In the genomic region with DNA sequence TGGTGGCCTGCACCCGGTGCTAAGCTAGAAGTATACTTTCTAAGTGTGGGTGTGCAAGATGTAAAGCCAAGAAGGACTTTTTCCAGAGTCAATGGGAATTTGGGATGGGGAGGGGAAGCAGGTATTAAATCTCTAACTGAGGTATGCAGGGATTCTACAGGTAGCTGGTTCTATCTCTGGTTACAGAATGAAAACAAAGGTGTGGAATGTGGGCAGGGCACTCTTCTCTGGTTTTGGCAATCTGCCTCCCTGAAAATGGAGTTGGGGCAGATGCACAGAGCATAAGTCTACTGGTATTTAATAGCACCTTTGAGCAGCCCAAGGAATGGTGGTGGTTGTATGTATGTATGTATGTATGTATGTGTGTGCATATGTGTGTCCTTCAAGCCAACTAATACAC, we compare ENCODE assay signal across 16 cellular contexts.
DNase-seq lines count a peak whose midpoint lies in the region; ATAC-seq and TF ChIP-seq lines count a peak whose summit lies in the region.
"Had no signal": no experiment of that assay in that cellular context is flagged by ENCODE, and none has a peak within 500 bp of the region (broad histone marks: within the 10 kb centered on the region; RNA-seq: fewer than 3 reads in every experiment).

No MANE protein-coding gene starts in this region.

- H3K9me3 ChIP-seq in HCT116 (ENCODE audit: control insufficient read depth in 1 of 2, insufficient read depth in 1 of 2, low read depth in 1 of 2, low read length in 2 of 2) (no peaks in the 10 kb centered on the region), PC-9 (ENCODE audit: insufficient read depth, low read depth) (no peaks in the 10 kb centered on the region; the same call in 1 of the 2 replicates)

- no peaks in the 10 kb centered on the region for H3K36me3 Mint-ChIP-seq in type B pancreatic cell

- no peaks in the 10 kb centered on the region for H4K20me1 ChIP-seq in HCT116 (ENCODE audit: insufficient read depth)
- H4K20me1 ChIP-seq in PC-9 (ENCODE audit: insufficient read depth), result no peaks in the 10 kb centered on the region
- H4K20me1 ChIP-seq: BLaER1 treated with 17β-estradiol and CSF1 and Interleukin-3, amounts not matched to agents 10 nM and 100 nM had no signal

- ATAC-seq in HCT116 (peak; percentile 32; the same call in 1 of the 2 replicates), foreskin keratinocyte (peak; percentile 76), HG03139 (IDR thresholded peaks at IDR 0.05; ENCODE audit: unreplicated experiment) (no peak), HG03571 (IDR thresholded peaks at IDR 0.05; ENCODE audit: unreplicated experiment) (no peak)
- ATAC-seq: Panc1, T-helper 17 cell had no signal

- H3K4me1 ChIP-seq in HCT116 (ENCODE audit: control insufficient read depth in 1 of 2, insufficient read depth in 2 of 2, low read length in 2 of 2) (peaks cover 0 to 7% of the 10 kb centered on the region in 2 experiments; a peak in 2 of 4 replicates), PC-9 (replicated peaks; ENCODE audit: insufficient read depth) (peaks cover 21% of the 10 kb centered on the region), foreskin keratinocyte (peaks cover 9% of the 10 kb centered on the region)

- BruUV-seq in HCT116 (replicated peaks; lab: Mats Ljungman, UMichigan), result no TSS peak
- BruUV-seq in PC-9 (replicated peaks; lab: Mats Ljungman, UMichigan), result no TSS peak

- no peak for TF ChIP-seq POLR2A in HCT116 (IDR thresholded peaks at IDR 0.05; ENCODE audit: borderline replicate concordance, extremely low read depth, insufficient read depth, insufficient read length)

- H3K27ac ChIP-seq in HCT116 (ENCODE audit: low read depth, low read length) (no peak overlapping the region), PC-9 (no peak overlapping the region), foreskin keratinocyte (no peak overlapping the region)
- H3K27ac ChIP-seq: BLaER1 treated with 17β-estradiol and CSF1 and Interleukin-3, amounts not matched to agents 10 nM and 100 nM had no signal

- DNase-seq in HCT116 (ENCODE audit: low read depth, low spot score) (no peak), PC-9 (peak; percentile 64 to 66), foreskin keratinocyte (peak; percentile 42 to 79), type B pancreatic cell (ENCODE audit: extremely low spot score, unreplicated experiment) (no peak), ecto neural progenitor cell (ENCODE audit: low spot score) (no peak)
- DNase-seq: DMS53, Karpas-422, NCI-H1105 treated with DMSO at 0.1 percent for 48 hours, NCI-H2029, NCI-H226, SHP77 treated with DMSO at 0.1 percent for 48 hours, T-helper 17 cell had no signal

- TF ChIP-seq CTCF in HCT116 (IDR thresholded peaks at IDR 0.05 in 2 of 3, conservative IDR thresholded peaks at IDR 0.05 in 1 of 3; ENCODE audit: borderline replicate concordance in 1 of 3, insufficient read depth in 1 of 3, low read depth in 2 of 3, low read length in 2 of 3) (no peak), PC-9 (conservative IDR thresholded peaks at IDR 0.05) (no peak), foreskin keratinocyte (conservative IDR thresholded peaks at IDR 0.05) (no peak), type B pancreatic cell (conservative IDR thresholded peaks at IDR 0.05) (no peak)

- no peak overlapping the region for H3K4me3 ChIP-seq in HCT116 (replicated peaks in 1 of 2; ENCODE audit: low read depth in 1 of 2, low read length in 2 of 2)
- no peak overlapping the region for H3K4me3 ChIP-seq in PC-9
- H3K4me3 ChIP-seq: BLaER1 treated with 17β-estradiol and CSF1 and Interleukin-3, amounts not matched to agents 10 nM and 100 nM had no signal

- H3K9ac ChIP-seq in HCT116 (ENCODE audit: low read length), result no peak overlapping the region
- H3K9ac ChIP-seq: BLaER1 treated with 17β-estradiol and CSF1 and Interleukin-3, amounts not matched to agents 10 nM and 100 nM had no signal

- peaks cover 3% of the 10 kb centered on the region for H3K9me3 Mint-ChIP-seq in type B pancreatic cell

- H3K36me3 ChIP-seq in HCT116 (ENCODE audit: control insufficient read depth in 1 of 2, insufficient read depth in 2 of 2, low read length in 2 of 2) (no peaks in the 10 kb centered on the region), PC-9 (ENCODE audit: low read depth) (no peaks in the 10 kb centered on the region)
- H3K36me3 ChIP-seq: BLaER1 treated with 17β-estradiol and CSF1 and Interleukin-3, amounts not matched to agents 10 nM and 100 nM had no signal

- H3K27me3 ChIP-seq in HCT116 (ENCODE audit: insufficient read depth, low read length) (no peaks in the 10 kb centered on the region), PC-9 (ENCODE audit: insufficient read depth, low read depth) (no peaks in the 10 kb centered on the region), foreskin keratinocyte (no peaks in the 10 kb centered on the region)
- H3K27me3 ChIP-seq: BLaER1 treated with 17β-estradiol and CSF1 and Interleukin-3, amounts not matched to agents 10 nM and 100 nM had no signal

- H3K27me3 Mint-ChIP-seq in type B pancreatic cell, result no peaks in the 10 kb centered on the region

- no peak for TF ChIP-seq RAD21 in HCT116 (IDR thresholded peaks at IDR 0.05; ENCODE audit: low read depth)

- peaks cover 10% of the 10 kb centered on the region; the same call in 1 of the 2 replicates for H3F3A ChIP-seq in PC-9 (ENCODE audit: insufficient read depth, low read depth)

- intact Hi-C loops in HCT116 (cut with micrococcal nuclease) (no loop called here), PC-9 (cut with micrococcal nuclease; ENCODE audit: unreplicated experiment) (loop anchor here (5.0 kb wide), 1 partner anchor 36 kb away; no protein-coding TSS in a partner anchor)

- no peaks in the 10 kb centered on the region for H3K9me2 ChIP-seq in HCT116 (ENCODE audit: insufficient read depth)
- H3K9me2 ChIP-seq in PC-9 (ENCODE audit: insufficient read depth), result no peaks in the 10 kb centered on the region

- peak overlapping the region; percentile 83 for H3K27ac Mint-ChIP-seq in type B pancreatic cell
- H3K27ac Mint-ChIP-seq: T-helper 17 cell had no signal

- H3K79me2 ChIP-seq in HCT116 (ENCODE audit: insufficient read depth, low read length) (no peaks in the 10 kb centered on the region), PC-9 (ENCODE audit: low read depth) (no peaks in the 10 kb centered on the region)

- H2AFZ ChIP-seq in HCT116 (ENCODE audit: low read depth, low read length, poor library complexity, severe bottlenecking) (no peak overlapping the region), PC-9 (no peak overlapping the region)

- H3K4me2 ChIP-seq in HCT116 (ENCODE audit: low read length) (no peak overlapping the region; the same call in 1 of the 2 replicates), PC-9 (peak overlapping the region; percentile 57)
- H3K4me2 ChIP-seq: BLaER1 treated with 17β-estradiol and CSF1 and Interleukin-3, amounts not matched to agents 10 nM and 100 nM had no signal

- peak overlapping the region; percentile 4 for H3K4me3 Mint-ChIP-seq in type B pancreatic cell
- H3K4me3 Mint-ChIP-seq: T-helper 17 cell had no signal

- CTCF ChIA-PET in HCT116 (lab: Charles Lee), result no interaction called here
- CTCF ChIA-PET in PC-9 (lab: Charles Lee), result interaction anchor here (0.7 kb wide), 1 partner anchor 10 kb away, joined by 3 read pairs; no protein-coding TSS in a partner anchor

- RAD21 ChIA-PET in HCT116 (lab: Charles Lee; ENCODE audit: low non-redundant PET in 1 of 2, low total read pairs in 2 of 2, uncharacterized antibody in 2 of 2, unreplicated experiment in 2 of 2), result no interaction called here

- POLR2A ChIA-PET in HCT116 (lab: Charles Lee) (no interaction called here), PC-9 (lab: Charles Lee; ENCODE audit: unreplicated experiment) (interaction anchor here (0.5 to 0.7 kb wide), 3 partner anchors 13 to 1813 kb away, joined by 3 to 8 read pairs (median 4); no protein-coding TSS in a partner anchor)

- H3K4me1 Mint-ChIP-seq in type B pancreatic cell (ENCODE audit: unreplicated experiment), result peaks cover 11% of the 10 kb centered on the region

TF ChIP-seq in HCT116, 20 proteins besides CTCF, POLR2A, EP300 and RAD21 (continues in another document):
- no peak for TF ChIP-seq ZFX (IDR thresholded peaks at IDR 0.05)
- TF ChIP-seq ELF1 (IDR thresholded peaks at IDR 0.05; ENCODE audit: borderline replicate concordance, low read depth), result no peak
- TF ChIP-seq SRF (IDR thresholded peaks at IDR 0.05; ENCODE audit: low read depth), result no peak
- no peak for TF ChIP-seq SIN3A (IDR thresholded peaks at IDR 0.05; ENCODE audit: low read depth)
- no peak for TF ChIP-seq EGR1 (IDR thresholded peaks at IDR 0.05; ENCODE audit: low read depth)
- TF ChIP-seq TCF7L2 (IDR thresholded peaks at IDR 0.05; ENCODE audit: borderline replicate concordance, extremely low read depth, insufficient read depth, insufficient read length), result no peak
- TF ChIP-seq MAX (IDR thresholded peaks at IDR 0.05), result no peak
- TF ChIP-seq CEBPB (IDR thresholded peaks at IDR 0.05; ENCODE audit: low read depth), result no peak
- TF ChIP-seq, protein P1, sequence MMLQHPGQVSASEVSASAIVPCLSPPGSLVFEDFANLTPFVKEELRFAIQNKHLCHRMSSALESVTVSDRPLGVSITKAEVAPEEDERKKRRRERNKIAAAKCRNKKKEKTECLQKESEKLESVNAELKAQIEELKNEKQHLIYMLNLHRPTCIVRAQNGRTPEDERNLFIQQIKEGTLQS (IDR thresholded peaks at IDR 0.05), result no peak
- no peak for TF ChIP-seq JUND (IDR thresholded peaks at IDR 0.05)

Comparison
In these comparisons a context has a peak if more than half of its experiments do, and no peak if none do; other contexts are left out.
1. ATAC-seq: peak in HCT116 (single experiment) and foreskin keratinocyte (single experiment); none in HG03139 (single experiment) and HG03571 (single experiment).
2. DNase-seq: peak in PC-9 (2 of 2) and foreskin keratinocyte (2 of 2); none in HCT116 (single experiment), type B pancreatic cell (single experiment) and ecto neural progenitor cell (single experiment).